ENCODE assay signal across 13 cellular contexts in genomic region chr17:77490361-77491183, GRCh38.
A peak's percentile ranks its signal among the peaks of the same experiment; 100 is the strongest.
DNase-seq lines count a peak whose midpoint lies in the region; ATAC-seq and TF ChIP-seq lines count a peak whose summit lies in the region.
"Had no signal": no experiment of that assay in that cellular context is flagged by ENCODE, and none has a peak within 500 bp of the region (broad histone marks: within the 10 kb centered on the region; RNA-seq: fewer than 3 reads in every experiment).

No MANE protein-coding gene starts in this region.

- no peaks in the 10 kb centered on the region for H3K9me3 Mint-ChIP-seq in CD8-positive, alpha-beta T cell
- H3K9me3 Mint-ChIP-seq: activated naive CD8-positive, alpha-beta T cell treated with anti-CD3 and anti-CD28 coated beads, Interleukin-2, amount 10 ng/mL, durations not matched to agents 7 days and 5 days had no signal

- no peak for TF ChIP-seq CTCF in CD8-positive, alpha-beta T cell (IDR thresholded peaks at IDR 0.05)

- H3K9me3 ChIP-seq in CD8-positive, alpha-beta T cell (ENCODE audit: low read length) = no peaks in the 10 kb centered on the region
- no peaks in the 10 kb centered on the region for H3K9me3 ChIP-seq in T-helper 17 cell (ENCODE audit: control insufficient read depth, low read length, poor library complexity, severe bottlenecking)
- H3K9me3 ChIP-seq: SK-N-SH, testis had no signal

- H3K27ac ChIP-seq in CD8-positive, alpha-beta T cell (ENCODE audit: low read depth, low read length) = no peak overlapping the region
- H3K27ac ChIP-seq in rectal smooth muscle tissue (ENCODE audit: low read depth, low read length) = peak overlapping the region; percentile 70

- no peak for ATAC-seq in CD8-positive, alpha-beta T cell
- no peak for ATAC-seq in T-helper 17 cell
- ATAC-seq in left ventricle myocardium superior = peak; percentile 10
- no peak for ATAC-seq in HG02610 (IDR thresholded peaks at IDR 0.05; ENCODE audit: unreplicated experiment)

- H3K36me3 ChIP-seq in CD8-positive, alpha-beta T cell (ENCODE audit: insufficient read depth, low read length) = peaks cover 82% of the 10 kb centered on the region
- peaks cover 37% of the 10 kb centered on the region for H3K36me3 ChIP-seq in rectal smooth muscle tissue (ENCODE audit: control insufficient read depth, insufficient read depth, low read length)

- intact Hi-C loops in CD8-positive, alpha-beta T cell (cut with DNase I, micrococcal nuclease) = loop anchor here in 1 of 2 experiments (10.0 kb wide), 1 partner anchor 396 kb away; no protein-coding TSS in a partner anchor
- intact Hi-C loops in left ventricle myocardium superior (cut with micrococcal nuclease) = no loop called here

- no peak overlapping the region for H3K4me3 ChIP-seq in CD8-positive, alpha-beta T cell (ENCODE audit: low read depth, low read length)
- no peak overlapping the region for H3K4me3 ChIP-seq in rectal smooth muscle tissue (ENCODE audit: low read length)
- H3K4me3 ChIP-seq: lung, testis had no signal

- peak in 1 of 7 experiments; percentile 3 for DNase-seq in CD8-positive, alpha-beta T cell
- DNase-seq in T-helper 17 cell (no peak), left ventricle myocardium superior (peak; percentile 39), NCI-H1694 treated with DMSO at 0.1 percent for 48 hours (lab: John Stamatoyannopoulos, UW) (no peak), DMS153 treated with DMSO at 0.1 percent for 48 hours (lab: John Stamatoyannopoulos, UW; ENCODE audit: unreplicated experiment) (no peak), glomerular visceral epithelial cell (ENCODE audit: extremely low spot score) (no peak)
- DNase-seq: MV-4-11, SK-N-SH had no signal

- H3K4me3 Mint-ChIP-seq in CD8-positive, alpha-beta T cell = no peak overlapping the region
- H3K4me3 Mint-ChIP-seq in T-helper 17 cell = no peak overlapping the region
- H3K4me3 Mint-ChIP-seq: activated naive CD8-positive, alpha-beta T cell treated with anti-CD3 and anti-CD28 coated beads, Interleukin-2, amount 10 ng/mL, durations not matched to agents 7 days and 5 days had no signal

- H3K4me1 Mint-ChIP-seq in CD8-positive, alpha-beta T cell (ENCODE audit: low read depth) = peaks cover 40% of the 10 kb centered on the region
- peaks cover 13% of the 10 kb centered on the region for H3K4me1 Mint-ChIP-seq in T-helper 17 cell

- POLR2A ChIA-PET in CD8-positive, alpha-beta T cell (lab: Charles Lee) = interaction anchor here (0.9 to 2.3 kb wide), 5 partner anchors 25 to 61 kb away, joined by 3 to 6 read pairs (median 3); no protein-coding TSS in a partner anchor

- peaks cover 42% of the 10 kb centered on the region for H3K4me1 ChIP-seq in CD8-positive, alpha-beta T cell (ENCODE audit: insufficient read depth, low read length)
- peaks cover 18% of the 10 kb centered on the region for H3K4me1 ChIP-seq in rectal smooth muscle tissue (ENCODE audit: control insufficient read depth, insufficient read depth, low read length)

- H3K27me3 Mint-ChIP-seq in CD8-positive, alpha-beta T cell (ENCODE audit: low read depth) = no peaks in the 10 kb centered on the region
- no peaks in the 10 kb centered on the region for H3K27me3 Mint-ChIP-seq in T-helper 17 cell
- H3K27me3 Mint-ChIP-seq: activated naive CD8-positive, alpha-beta T cell treated with anti-CD3 and anti-CD28 coated beads, Interleukin-2, amount 10 ng/mL, durations not matched to agents 7 days and 5 days had no signal

- no peaks in the 10 kb centered on the region for H3K27me3 ChIP-seq in CD8-positive, alpha-beta T cell (ENCODE audit: insufficient read depth, low read length)
- no peaks in the 10 kb centered on the region for H3K27me3 ChIP-seq in rectal smooth muscle tissue (ENCODE audit: control insufficient read depth, insufficient read depth, low read length)
- H3K27me3 ChIP-seq: testis had no signal

- CTCF ChIA-PET in CD8-positive, alpha-beta T cell (lab: Charles Lee) = interaction anchor here (0.9 to 8.7 kb wide), 9 partner anchors 8 to 115 kb away, joined by 3 to 75 read pairs (median 4); no protein-coding TSS in a partner anchor

- no peak overlapping the region for H3K9ac ChIP-seq in rectal smooth muscle tissue (ENCODE audit: low read length)
- H3K9ac ChIP-seq: SK-N-SH had no signal

- H3K36me3 Mint-ChIP-seq in CD8-positive, alpha-beta T cell = peaks cover 77% of the 10 kb centered on the region
- H3K36me3 Mint-ChIP-seq in T-helper 17 cell (ENCODE audit: low read depth) = peaks cover 4% of the 10 kb centered on the region

- H3K27ac Mint-ChIP-seq in CD8-positive, alpha-beta T cell = peak overlapping the region; percentile 70
- H3K27ac Mint-ChIP-seq in T-helper 17 cell = peak overlapping the region; percentile 29
- H3K27ac Mint-ChIP-seq: activated naive CD8-positive, alpha-beta T cell treated with anti-CD3 and anti-CD28 coated beads, Interleukin-2, amount 10 ng/mL, durations not matched to agents 7 days and 5 days had no signal
